Comparison of ENCODE assay signal across 23 cellular contexts in the genomic region with DNA sequence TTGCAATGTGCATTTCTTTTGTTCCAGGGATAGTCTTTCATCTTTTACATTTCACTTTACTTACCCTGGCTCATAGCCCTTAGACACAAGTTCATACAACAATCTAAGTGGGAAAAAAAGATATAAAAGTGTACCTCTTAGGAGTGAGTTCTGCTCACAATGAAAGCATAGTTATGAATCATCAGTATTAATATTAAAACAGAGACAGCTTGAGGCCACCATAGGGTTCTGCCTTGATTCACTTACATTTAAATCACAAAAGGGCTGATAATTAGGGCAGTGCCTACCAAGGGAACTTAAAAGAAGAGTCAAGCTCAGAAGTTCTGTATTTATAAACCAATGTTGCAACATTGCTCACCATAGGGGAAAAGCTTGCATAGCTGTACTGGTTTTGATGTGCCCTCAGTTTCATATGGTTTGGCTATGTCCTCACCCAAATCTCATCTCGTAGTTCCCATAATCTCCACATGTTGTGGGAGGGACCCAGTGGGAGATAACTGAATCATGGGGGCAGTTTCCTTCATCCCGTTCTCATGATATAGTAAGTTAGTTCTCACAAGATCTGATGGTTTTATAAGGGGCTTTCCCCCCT.
DNase-seq lines count a peak whose midpoint lies in the region; ATAC-seq, FAIRE-seq and TF ChIP-seq lines count a peak whose summit lies in the region.
"Had no signal": no experiment of that assay in that cellular context is flagged by ENCODE, and none has a peak within 500 bp of the region (broad histone marks: within the 10 kb centered on the region; RNA-seq: fewer than 3 reads in every experiment).

No MANE protein-coding gene starts in this region.

- no peak for TF ChIP-seq POLR2A in GM12892 (IDR thresholded peaks at IDR 0.05; ENCODE audit: low read depth, low read length)

- no peaks in the 10 kb centered on the region for H3K36me3 ChIP-seq in GM23338 (ENCODE audit: insufficient read depth)
- H3K36me3 ChIP-seq in bronchial epithelial cell (ENCODE audit: control insufficient read depth, insufficient read depth, low read length): no peaks in the 10 kb centered on the region
- H3K36me3 ChIP-seq: gastroesophageal sphincter, spleen, tibial artery had no signal

- no peaks in the 10 kb centered on the region for H4K20me1 ChIP-seq in GM23338 (replicated peaks; ENCODE audit: insufficient read depth)

- DNase-seq in GM23338 (ENCODE audit: low spot score) (no peak), MV-4-11 (lab: John Stamatoyannopoulos, UW) (peak; percentile 73), bronchial epithelial cell (ENCODE audit: low read depth) (peak; percentile 33), mesothelial cell of epicardium (ENCODE audit: low spot score in 2 of 2, unreplicated experiment in 2 of 2) (no peak), GM19238 (ENCODE audit: insufficient read length, low spot score) (no peak), GM12892 (ENCODE audit: insufficient read length) (no peak), NCI-H524 (lab: John Stamatoyannopoulos, UW) (no peak)
- DNase-seq: activated B cell treated with CpG ODN at 0.5 μM for 24 hours; activated CD8-positive, alpha-beta T cell treated with anti-CD3 and anti-CD28 coated beads, Interleukin-2, amount 10 ng/mL, durations not matched to agents 7 days and 5 days; anterior cingulate cortex; CD4-positive, alpha-beta memory T cell; cerebellar nuclear complex; DMS153; NCI-H1092 treated with DMSO at 0.1 percent for 48 hours; NCI-H2081; spleen; stimulated activated CD4-positive, alpha-beta T cell treated with anti-CD3 and anti-CD28 coated beads, Interleukin-4, amount 100 ng/mL, for 24 hours; tibial artery had no signal

- H3K4me1 Mint-ChIP-seq in GM23338 (peaks cover 21% of the 10 kb centered on the region), mesothelial cell of epicardium (peaks cover 29% of the 10 kb centered on the region)
- H3K4me1 Mint-ChIP-seq: activated B cell treated with CpG ODN at 0.5 μM for 24 hours; CD4-positive, alpha-beta memory T cell had no signal

- peak overlapping the region; percentile 38; the same call in 1 of the 2 replicates for H3K4me2 ChIP-seq in GM23338
- H3K4me2 ChIP-seq: KMS-11 had no signal

- peaks cover 9% of the 10 kb centered on the region for H3K27me3 Mint-ChIP-seq in GM23338 (ENCODE audit: insufficient read depth, low read depth, poor library complexity)
- no peaks in the 10 kb centered on the region for H3K27me3 Mint-ChIP-seq in mesothelial cell of epicardium (ENCODE audit: low read depth)

- H3K9me2 ChIP-seq in GM23338 (ENCODE audit: insufficient read depth): no peaks in the 10 kb centered on the region

- peak overlapping the region; percentile 72; the same call in 1 of the 2 replicates for H2AFZ ChIP-seq in GM23338

- H3K27ac ChIP-seq in GM23338 (ENCODE audit: low read depth): no peak overlapping the region
- H3K27ac ChIP-seq: gastroesophageal sphincter, KMS-11, tibial artery had no signal

- H3K4me3 ChIP-seq in GM23338 (no peak overlapping the region), bronchial epithelial cell (ENCODE audit: low read depth, low read length) (no peak overlapping the region)
- H3K4me3 ChIP-seq: gastroesophageal sphincter, spleen, tibial artery had no signal

- no peak overlapping the region for H3K4me3 Mint-ChIP-seq in GM23338
- H3K4me3 Mint-ChIP-seq in mesothelial cell of epicardium: no peak overlapping the region
- H3K4me3 Mint-ChIP-seq: activated B cell treated with CpG ODN at 0.5 μM for 24 hours; activated CD8-positive, alpha-beta T cell treated with anti-CD3 and anti-CD28 coated beads, Interleukin-2, amount 10 ng/mL, durations not matched to agents 7 days and 5 days; CD4-positive, alpha-beta memory T cell; stimulated activated naive CD8-positive, alpha-beta T cell treated with anti-CD3 and anti-CD28 coated beads, Interleukin-15, Interleukin-2, amounts not matched to agents 100 ng/mL and 50 ng/mL, for 24 hours had no signal

- TF ChIP-seq CTCF in GM23338 (conservative IDR thresholded peaks at IDR 0.05; ENCODE audit: low read depth in 2 of 2) (no peak), bronchial epithelial cell (IDR thresholded peaks at IDR 0.05; ENCODE audit: insufficient read depth, low read length, severe bottlenecking) (no peak), mesothelial cell of epicardium (IDR thresholded peaks at IDR 0.05; ENCODE audit: unreplicated experiment) (no peak)

- H3F3A ChIP-seq in GM23338 (replicated peaks; ENCODE audit: low read depth): no peaks in the 10 kb centered on the region

- H3K4me1 ChIP-seq in GM23338 (ENCODE audit: insufficient read depth): peaks cover 11% of the 10 kb centered on the region
- H3K4me1 ChIP-seq: tibial artery had no signal

- H3K36me3 Mint-ChIP-seq in GM23338 (ENCODE audit: low read depth) (no peaks in the 10 kb centered on the region), mesothelial cell of epicardium (peaks cover 23% of the 10 kb centered on the region)
- H3K36me3 Mint-ChIP-seq: CD4-positive, alpha-beta memory T cell had no signal

- no peaks in the 10 kb centered on the region for H3K79me2 ChIP-seq in GM23338 (replicated peaks; ENCODE audit: insufficient read depth)

- no peak overlapping the region for H3K27ac Mint-ChIP-seq in GM23338
- H3K27ac Mint-ChIP-seq in mesothelial cell of epicardium: peak overlapping the region; percentile 86
- H3K27ac Mint-ChIP-seq: activated B cell treated with CpG ODN at 0.5 μM for 24 hours; activated CD8-positive, alpha-beta T cell treated with anti-CD3 and anti-CD28 coated beads, Interleukin-2, amount 10 ng/mL, durations not matched to agents 7 days and 5 days; stimulated activated naive CD8-positive, alpha-beta T cell treated with anti-CD3 and anti-CD28 coated beads, Interleukin-15, Interleukin-2, amounts not matched to agents 100 ng/mL and 50 ng/mL, for 24 hours had no signal

- H3K27me3 ChIP-seq in GM23338 (ENCODE audit: insufficient read depth) (no peaks in the 10 kb centered on the region), bronchial epithelial cell (ENCODE audit: control insufficient read depth, insufficient read depth, low read length) (no peaks in the 10 kb centered on the region)
- H3K27me3 ChIP-seq: gastroesophageal sphincter, spleen, tibial artery had no signal

- no peak for ATAC-seq in GM23338
- ATAC-seq: activated CD8-positive, alpha-beta T cell treated with anti-CD3 and anti-CD28 coated beads, Interleukin-2, amount 10 ng/mL, durations not matched to agents 7 days and 5 days; gastroesophageal sphincter had no signal

- FAIRE-seq in bronchial epithelial cell (lab: Jason Lieb, UNC): no peak
- FAIRE-seq in GM12892 (lab: Jason Lieb, UNC): no peak
- FAIRE-seq: HTR-8/SVneo, RCC 7860 had no signal

- H3K9me3 Mint-ChIP-seq in GM23338 (no peaks in the 10 kb centered on the region), mesothelial cell of epicardium (peaks cover 14% of the 10 kb centered on the region)
- H3K9me3 Mint-ChIP-seq: activated B cell treated with CpG ODN at 0.5 μM for 24 hours; CD4-positive, alpha-beta memory T cell; stimulated activated naive CD8-positive, alpha-beta T cell treated with anti-CD3 and anti-CD28 coated beads, Interleukin-15, Interleukin-2, amounts not matched to agents 100 ng/mL and 50 ng/mL, for 24 hours had no signal

TF ChIP-seq in GM23338, 12 proteins besides CTCF, POLR2A, EP300 and RAD21 (continues in another document):
- no peak for TF ChIP-seq EZH2 (IDR thresholded peaks at IDR 0.05; ENCODE audit: low read depth, unreplicated experiment)
- TF ChIP-seq NANOG (IDR thresholded peaks at IDR 0.05; ENCODE audit: borderline replicate concordance): no peak
- no peak for TF ChIP-seq EZH2phosphoT487 (IDR thresholded peaks at IDR 0.05; ENCODE audit: unreplicated experiment)
- TF ChIP-seq, protein P1, sequence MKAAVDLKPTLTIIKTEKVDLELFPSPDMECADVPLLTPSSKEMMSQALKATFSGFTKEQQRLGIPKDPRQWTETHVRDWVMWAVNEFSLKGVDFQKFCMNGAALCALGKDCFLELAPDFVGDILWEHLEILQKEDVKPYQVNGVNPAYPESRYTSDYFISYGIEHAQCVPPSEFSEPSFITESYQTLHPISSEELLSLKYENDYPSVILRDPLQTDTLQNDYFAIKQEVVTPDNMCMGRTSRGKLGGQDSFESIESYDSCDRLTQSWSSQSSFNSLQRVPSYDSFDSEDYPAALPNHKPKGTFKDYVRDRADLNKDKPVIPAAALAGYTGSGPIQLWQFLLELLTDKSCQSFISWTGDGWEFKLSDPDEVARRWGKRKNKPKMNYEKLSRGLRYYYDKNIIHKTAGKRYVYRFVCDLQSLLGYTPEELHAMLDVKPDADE (IDR thresholded peaks at IDR 0.05): no peak
- TF ChIP-seq JUNB (IDR thresholded peaks at IDR 0.05; ENCODE audit: unreplicated experiment): no peak
- TF ChIP-seq, protein P2, sequence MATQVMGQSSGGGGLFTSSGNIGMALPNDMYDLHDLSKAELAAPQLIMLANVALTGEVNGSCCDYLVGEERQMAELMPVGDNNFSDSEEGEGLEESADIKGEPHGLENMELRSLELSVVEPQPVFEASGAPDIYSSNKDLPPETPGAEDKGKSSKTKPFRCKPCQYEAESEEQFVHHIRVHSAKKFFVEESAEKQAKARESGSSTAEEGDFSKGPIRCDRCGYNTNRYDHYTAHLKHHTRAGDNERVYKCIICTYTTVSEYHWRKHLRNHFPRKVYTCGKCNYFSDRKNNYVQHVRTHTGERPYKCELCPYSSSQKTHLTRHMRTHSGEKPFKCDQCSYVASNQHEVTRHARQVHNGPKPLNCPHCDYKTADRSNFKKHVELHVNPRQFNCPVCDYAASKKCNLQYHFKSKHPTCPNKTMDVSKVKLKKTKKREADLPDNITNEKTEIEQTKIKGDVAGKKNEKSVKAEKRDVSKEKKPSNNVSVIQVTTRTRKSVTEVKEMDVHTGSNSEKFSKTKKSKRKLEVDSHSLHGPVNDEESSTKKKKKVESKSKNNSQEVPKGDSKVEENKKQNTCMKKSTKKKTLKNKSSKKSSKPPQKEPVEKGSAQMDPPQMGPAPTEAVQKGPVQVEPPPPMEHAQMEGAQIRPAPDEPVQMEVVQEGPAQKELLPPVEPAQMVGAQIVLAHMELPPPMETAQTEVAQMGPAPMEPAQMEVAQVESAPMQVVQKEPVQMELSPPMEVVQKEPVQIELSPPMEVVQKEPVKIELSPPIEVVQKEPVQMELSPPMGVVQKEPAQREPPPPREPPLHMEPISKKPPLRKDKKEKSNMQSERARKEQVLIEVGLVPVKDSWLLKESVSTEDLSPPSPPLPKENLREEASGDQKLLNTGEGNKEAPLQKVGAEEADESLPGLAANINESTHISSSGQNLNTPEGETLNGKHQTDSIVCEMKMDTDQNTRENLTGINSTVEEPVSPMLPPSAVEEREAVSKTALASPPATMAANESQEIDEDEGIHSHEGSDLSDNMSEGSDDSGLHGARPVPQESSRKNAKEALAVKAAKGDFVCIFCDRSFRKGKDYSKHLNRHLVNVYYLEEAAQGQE (IDR thresholded peaks at IDR 0.05; ENCODE audit: unreplicated experiment): no peak
- TF ChIP-seq STAT1 (IDR thresholded peaks at IDR 0.05; ENCODE audit: unreplicated experiment): no peak

Comparison
In these comparisons a context has a peak if more than half of its experiments do, and no peak if none do; other contexts are left out.
1. DNase-seq: peak in MV-4-11 (single experiment) and bronchial epithelial cell (single experiment); none in GM23338 (single experiment), mesothelial cell of epicardium (0 of 2), GM19238 (single experiment), GM12892 (single experiment) and NCI-H524 (0 of 2).